In the genomic region with DNA sequence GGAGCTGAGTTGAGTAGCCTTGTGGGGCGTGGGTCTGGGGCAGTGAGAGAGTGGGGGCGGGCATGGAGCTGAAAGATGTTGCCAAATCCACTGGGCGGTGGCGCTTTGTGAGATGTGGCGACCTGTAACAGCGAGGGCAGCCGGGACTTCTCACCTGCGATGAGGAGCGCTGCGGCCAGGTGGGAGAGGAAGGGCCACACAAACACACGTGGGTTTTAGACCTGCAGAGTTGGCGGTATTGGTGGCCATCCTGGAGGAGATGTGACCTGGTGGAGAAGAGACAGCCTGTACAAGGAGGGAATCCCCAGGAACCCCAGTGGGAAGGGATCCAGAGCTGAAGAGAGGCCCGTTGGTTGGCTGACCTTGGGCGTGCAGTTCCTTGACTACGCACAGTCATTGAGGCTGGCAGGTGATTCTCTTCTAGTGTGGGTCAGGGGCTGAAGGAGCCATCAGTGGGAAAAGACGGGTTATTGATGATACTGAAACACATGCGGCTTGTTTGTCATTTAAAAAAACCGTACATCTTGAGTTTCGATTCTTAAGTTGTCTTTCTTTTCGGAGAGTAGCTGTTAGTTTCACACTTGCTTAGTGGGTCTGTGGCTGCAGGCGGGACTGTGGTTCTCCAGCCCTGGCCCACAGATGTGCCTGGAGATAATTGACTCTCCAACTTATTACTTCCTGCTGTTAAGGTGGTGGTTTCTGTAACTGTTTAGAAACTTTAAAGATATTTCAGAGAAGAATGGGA, we compare ENCODE assay signal across 1 cellular context.
TF ChIP-seq lines count a peak whose summit lies in the region.

No MANE protein-coding gene starts in this region.

TF ChIP-seq in K562, 482 proteins besides CTCF, POLR2A, EP300 and RAD21 (continued from another document and continues in another):
- TF ChIP-seq ZNF277 (CRISPR knock-in tag; IDR thresholded peaks at IDR 0.05; ENCODE audit: borderline replicate concordance), result no peak
- no peak for TF ChIP-seq NFYB (IDR thresholded peaks at IDR 0.05; ENCODE audit: extremely low read depth, insufficient read length)
- no peak for TF ChIP-seq ZNF41 (CRISPR knock-in tag; conservative IDR thresholded peaks at IDR 0.05)
- no peak for TF ChIP-seq CBX3 (IDR thresholded peaks at IDR 0.05; ENCODE audit: borderline replicate concordance in 1 of 2, low read length in 2 of 2)
- TF ChIP-seq NELFE (IDR thresholded peaks at IDR 0.05; ENCODE audit: insufficient read depth, insufficient read length), result no peak
- no peak for TF ChIP-seq MAFK (IDR thresholded peaks at IDR 0.05; ENCODE audit: low read length)
- no peak for TF ChIP-seq KLF10 (CRISPR knock-in tag; IDR thresholded peaks at IDR 0.05)
- no peak for TF ChIP-seq ZFPM2 (CRISPR knock-in tag; IDR thresholded peaks at IDR 0.05)
- TF ChIP-seq SNRNP70 (optimal IDR thresholded peaks at IDR 0.05; ENCODE audit: low read depth, low read length), result no peak
- peak; percentile 55; the same call in 1 of the 2 replicates for TF ChIP-seq SMARCE1 (IDR thresholded peaks at IDR 0.05)
- no peak for TF ChIP-seq KAT7 (CRISPR knock-in tag; IDR thresholded peaks at IDR 0.05; ENCODE audit: borderline replicate concordance)
- TF ChIP-seq, protein P1, sequence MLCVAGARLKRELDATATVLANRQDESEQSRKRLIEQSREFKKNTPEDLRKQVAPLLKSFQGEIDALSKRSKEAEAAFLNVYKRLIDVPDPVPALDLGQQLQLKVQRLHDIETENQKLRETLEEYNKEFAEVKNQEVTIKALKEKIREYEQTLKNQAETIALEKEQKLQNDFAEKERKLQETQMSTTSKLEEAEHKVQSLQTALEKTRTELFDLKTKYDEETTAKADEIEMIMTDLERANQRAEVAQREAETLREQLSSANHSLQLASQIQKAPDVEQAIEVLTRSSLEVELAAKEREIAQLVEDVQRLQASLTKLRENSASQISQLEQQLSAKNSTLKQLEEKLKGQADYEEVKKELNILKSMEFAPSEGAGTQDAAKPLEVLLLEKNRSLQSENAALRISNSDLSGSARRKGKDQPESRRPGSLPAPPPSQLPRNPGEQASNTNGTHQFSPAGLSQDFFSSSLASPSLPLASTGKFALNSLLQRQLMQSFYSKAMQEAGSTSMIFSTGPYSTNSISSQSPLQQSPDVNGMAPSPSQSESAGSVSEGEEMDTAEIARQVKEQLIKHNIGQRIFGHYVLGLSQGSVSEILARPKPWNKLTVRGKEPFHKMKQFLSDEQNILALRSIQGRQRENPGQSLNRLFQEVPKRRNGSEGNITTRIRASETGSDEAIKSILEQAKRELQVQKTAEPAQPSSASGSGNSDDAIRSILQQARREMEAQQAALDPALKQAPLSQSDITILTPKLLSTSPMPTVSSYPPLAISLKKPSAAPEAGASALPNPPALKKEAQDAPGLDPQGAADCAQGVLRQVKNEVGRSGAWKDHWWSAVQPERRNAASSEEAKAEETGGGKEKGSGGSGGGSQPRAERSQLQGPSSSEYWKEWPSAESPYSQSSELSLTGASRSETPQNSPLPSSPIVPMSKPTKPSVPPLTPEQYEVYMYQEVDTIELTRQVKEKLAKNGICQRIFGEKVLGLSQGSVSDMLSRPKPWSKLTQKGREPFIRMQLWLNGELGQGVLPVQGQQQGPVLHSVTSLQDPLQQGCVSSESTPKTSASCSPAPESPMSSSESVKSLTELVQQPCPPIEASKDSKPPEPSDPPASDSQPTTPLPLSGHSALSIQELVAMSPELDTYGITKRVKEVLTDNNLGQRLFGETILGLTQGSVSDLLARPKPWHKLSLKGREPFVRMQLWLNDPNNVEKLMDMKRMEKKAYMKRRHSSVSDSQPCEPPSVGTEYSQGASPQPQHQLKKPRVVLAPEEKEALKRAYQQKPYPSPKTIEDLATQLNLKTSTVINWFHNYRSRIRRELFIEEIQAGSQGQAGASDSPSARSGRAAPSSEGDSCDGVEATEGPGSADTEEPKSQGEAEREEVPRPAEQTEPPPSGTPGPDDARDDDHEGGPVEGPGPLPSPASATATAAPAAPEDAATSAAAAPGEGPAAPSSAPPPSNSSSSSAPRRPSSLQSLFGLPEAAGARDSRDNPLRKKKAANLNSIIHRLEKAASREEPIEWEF (CRISPR knock-in tag; IDR thresholded peaks at IDR 0.05), result no peak
- TF ChIP-seq TBP (optimal IDR thresholded peaks at IDR 0.05; ENCODE audit: low read depth, low read length), result no peak
- peak; percentile 56; the same call in 1 of the 2 replicates for TF ChIP-seq CBFA2T3 (IDR thresholded peaks at IDR 0.05)
- TF ChIP-seq KLF16 (IDR thresholded peaks at IDR 0.05), result no peak
- no peak for TF ChIP-seq ZKSCAN3 (CRISPR knock-in tag; IDR thresholded peaks at IDR 0.05)
- no peak for TF ChIP-seq RREB1 (CRISPR knock-in tag; IDR thresholded peaks at IDR 0.05)
- TF ChIP-seq SRSF1 (IDR thresholded peaks at IDR 0.05; ENCODE audit: low read depth, low read length), result no peak
- no peak for TF ChIP-seq PHB2 (IDR thresholded peaks at IDR 0.05; ENCODE audit: low read depth)
- TF ChIP-seq NR3C1 (CRISPR knock-in tag; IDR thresholded peaks at IDR 0.05), result no peak
- no peak for TF ChIP-seq NFE2L1 (tag; IDR thresholded peaks at IDR 0.05; ENCODE audit: borderline replicate concordance, low read depth)
- TF ChIP-seq ZNF584 (CRISPR knock-in tag; IDR thresholded peaks at IDR 0.05; ENCODE audit: low read depth), result no peak
- TF ChIP-seq DNMT1 (IDR thresholded peaks at IDR 0.05), result no peak
- no peak for TF ChIP-seq TSC22D4 (tag; IDR thresholded peaks at IDR 0.05)
- no peak; the same call in 1 of the 2 replicates for TF ChIP-seq ZBTB2 (IDR thresholded peaks at IDR 0.05)
- TF ChIP-seq DLX4 (CRISPR knock-in tag; IDR thresholded peaks at IDR 0.05), result no peak
- peak; percentile 23; the same call in 1 of the 2 replicates for TF ChIP-seq PML (IDR thresholded peaks at IDR 0.05; ENCODE audit: low read length)
- TF ChIP-seq JUND (IDR thresholded peaks at IDR 0.05; ENCODE audit: borderline replicate concordance, low read depth, low read length), result no peak
- no peak; the same call in 2 of the 3 replicates for TF ChIP-seq JUND (tag; IDR thresholded peaks at IDR 0.05; ENCODE audit: borderline replicate concordance, low read depth, low read length)
- TF ChIP-seq LEF1 (IDR thresholded peaks at IDR 0.05), result peak; percentile 35; the same call in 1 of the 2 replicates
- TF ChIP-seq CHD4 (IDR thresholded peaks at IDR 0.05; ENCODE audit: insufficient read depth, insufficient replicate concordance, low read depth, low read length, poor library complexity, severe bottlenecking), result no peak
- peak; percentile 28; the same call in 1 of the 2 replicates for TF ChIP-seq CXXC5 (CRISPR knock-in tag; IDR thresholded peaks at IDR 0.05)
- 0 out of 2 replicates have a peak, but pooled peaks have one; percentile 30 for TF ChIP-seq CBFA2T2 (conservative IDR thresholded peaks at IDR 0.05)
- peak; percentile 77 for TF ChIP-seq ARID1B (IDR thresholded peaks at IDR 0.05)
- TF ChIP-seq FOXM1 (IDR thresholded peaks at IDR 0.05; ENCODE audit: low read depth), result peak; percentile 36; the same call in 1 of the 2 replicates
- no peak for TF ChIP-seq FOXM1 (CRISPR knock-in tag; IDR thresholded peaks at IDR 0.05; ENCODE audit: low read depth)
- TF ChIP-seq TAF15 (IDR thresholded peaks at IDR 0.05; ENCODE audit: low read depth, low read length), result no peak
- no peak for TF ChIP-seq ZFP30 (CRISPR knock-in tag; IDR thresholded peaks at IDR 0.05; ENCODE audit: borderline replicate concordance)
- no peak for TF ChIP-seq ZNF121 (CRISPR knock-in tag; conservative IDR thresholded peaks at IDR 0.05)
- TF ChIP-seq ATF1 (CRISPR knock-in tag; IDR thresholded peaks at IDR 0.05), result no peak
- no peak for TF ChIP-seq ATF1 (tag; IDR thresholded peaks at IDR 0.05)
- no peak for TF ChIP-seq MYBL2 (IDR thresholded peaks at IDR 0.05; ENCODE audit: low read depth)
- TF ChIP-seq MYBL2 (CRISPR knock-in tag; IDR thresholded peaks at IDR 0.05; ENCODE audit: borderline replicate concordance), result no peak
- no peak for TF ChIP-seq BCOR (IDR thresholded peaks at IDR 0.05)
- no peak for TF ChIP-seq POLR2AphosphoS2 (IDR thresholded peaks at IDR 0.05; ENCODE audit: low read length)
- TF ChIP-seq TGIF2 (CRISPR knock-in tag; IDR thresholded peaks at IDR 0.05), result no peak
- no peak for TF ChIP-seq ZC3H4 (CRISPR knock-in tag; IDR thresholded peaks at IDR 0.05; ENCODE audit: borderline replicate concordance)
- TF ChIP-seq TEAD4 (IDR thresholded peaks at IDR 0.05; ENCODE audit: low read length), result peak; percentile 72
- TF ChIP-seq TEAD4 (CRISPR knock-in tag; IDR thresholded peaks at IDR 0.05; ENCODE audit: borderline replicate concordance), result no peak
- TF ChIP-seq CREB3 (tag; conservative IDR thresholded peaks at IDR 0.05; ENCODE audit: low read depth), result no peak
- no peak for TF ChIP-seq NEUROD1 (IDR thresholded peaks at IDR 0.05; ENCODE audit: borderline replicate concordance, low read depth, low read length, partially characterized antibody)
- TF ChIP-seq POLR3A (IDR thresholded peaks at IDR 0.05; ENCODE audit: borderline replicate concordance, extremely low read depth, insufficient read depth, insufficient read length), result no peak
- 0 out of 2 replicates have a peak, but pooled peaks have one; percentile 38 for TF ChIP-seq SMAD4 (CRISPR knock-in tag; conservative IDR thresholded peaks at IDR 0.05)
- TF ChIP-seq TAF1 (IDR thresholded peaks at IDR 0.05; ENCODE audit: control insufficient read depth, extremely low read depth, insufficient read depth, low read length, severe bottlenecking), result no peak
- no peak for TF ChIP-seq ETV5 (CRISPR knock-in tag; IDR thresholded peaks at IDR 0.05; ENCODE audit: low read depth)
